In the genomic region with DNA sequence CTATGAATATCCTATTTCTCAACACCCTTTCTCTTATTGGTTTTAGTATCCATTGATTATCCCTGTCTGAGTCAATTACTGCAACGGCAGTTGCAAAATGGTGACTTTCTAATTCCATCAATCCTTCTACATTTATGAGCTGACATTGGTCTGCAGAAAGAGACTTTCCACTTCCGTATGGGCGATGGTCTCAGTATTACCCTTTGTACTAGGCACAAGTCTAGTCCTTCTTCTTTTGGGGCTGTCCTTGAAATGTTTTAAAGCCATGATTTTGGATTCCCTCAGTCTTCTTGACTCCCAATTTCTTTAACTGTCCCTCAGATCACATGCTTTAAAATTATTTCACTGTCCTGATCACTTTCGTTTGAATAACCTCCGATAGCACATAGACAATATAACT, we compare ENCODE assay signal across 20 cellular contexts. TPM values are rescaled to one million over a fixed set of nuclear protein-coding genes. Genes with fewer than 3 reads are reported as not detected.
DNase-seq lines count a peak whose midpoint lies in the region; ATAC-seq and TF ChIP-seq lines count a peak whose summit lies in the region.
"Had no signal": no experiment of that assay in that cellular context is flagged by ENCODE, and none has a peak within 500 bp of the region (broad histone marks: within the 10 kb centered on the region; RNA-seq: fewer than 3 reads in every experiment).

No MANE protein-coding gene starts in this region.

- H3K9me2 ChIP-seq in GM23338 (ENCODE audit: insufficient read depth) = no peaks in the 10 kb centered on the region

- CTCF ChIA-PET in Panc1 (lab: Charles Lee) = no interaction called here

- no peak overlapping the region for H3K27ac Mint-ChIP-seq in GM23338
- no peak overlapping the region for H3K27ac Mint-ChIP-seq in HFFc6
- H3K27ac Mint-ChIP-seq: B cell; CD4-positive, CD25-positive, alpha-beta regulatory T cell; CD8-positive, alpha-beta T cell had no signal

- no peaks in the 10 kb centered on the region for H3K27me3 Mint-ChIP-seq in GM23338 (ENCODE audit: insufficient read depth, low read depth, poor library complexity)
- peaks cover under 1% of the 10 kb centered on the region for H3K27me3 Mint-ChIP-seq in HFFc6 (ENCODE audit: insufficient read depth)

- no peaks in the 10 kb centered on the region for H3F3A ChIP-seq in GM23338 (replicated peaks; ENCODE audit: low read depth)

- in situ Hi-C loops in Panc1 (cut with HindIII; ENCODE audit: low pct_unique_long_range_greater_than_20kb, low sequenced_read_pairs) (no loop called here), G401 (cut with HindIII; ENCODE audit: low sequenced_read_pairs) (no loop called here)

- TF ChIP-seq POLR2A in stomach (IDR thresholded peaks at IDR 0.05) = no peak

- H3K4me3 ChIP-seq in GM23338 = no peak overlapping the region
- H3K4me3 ChIP-seq in Panc1 (ENCODE audit: low read depth in 2 of 2, low read length in 2 of 2) = no peak overlapping the region
- H3K4me3 ChIP-seq in stomach = no peak overlapping the region
- H3K4me3 ChIP-seq: BLaER1, GM12878 had no signal

- H4K20me1 ChIP-seq in GM23338 (replicated peaks; ENCODE audit: insufficient read depth) = no peaks in the 10 kb centered on the region
- H4K20me1 ChIP-seq: BLaER1 had no signal

- H3K27me3 ChIP-seq in GM23338 (ENCODE audit: insufficient read depth) (no peaks in the 10 kb centered on the region), Panc1 (ENCODE audit: control insufficient read depth, insufficient read depth, low read length) (no peaks in the 10 kb centered on the region), stomach (no peaks in the 10 kb centered on the region)
- H3K27me3 ChIP-seq: BLaER1 had no signal

- H3K27ac ChIP-seq in GM23338 (ENCODE audit: low read depth) (no peak overlapping the region), Panc1 (ENCODE audit: low read length) (peak overlapping the region; percentile 46; the same call in 1 of the 2 replicates), stomach (no peak overlapping the region)
- H3K27ac ChIP-seq: BLaER1, C4-2B had no signal

- H3K9me3 ChIP-seq in Panc1 (ENCODE audit: control insufficient read depth, insufficient read depth, low read depth, low read length) (no peaks in the 10 kb centered on the region), stomach (no peaks in the 10 kb centered on the region)
- H3K9me3 ChIP-seq: BLaER1, Caco-2 had no signal

- BruUV-seq in Panc1 (replicated peaks; lab: Mats Ljungman, UMichigan) = no TSS peak

- H3K9me3 Mint-ChIP-seq in GM23338 = no peaks in the 10 kb centered on the region
- no peaks in the 10 kb centered on the region for H3K9me3 Mint-ChIP-seq in HFFc6
- H3K9me3 Mint-ChIP-seq: CD4-positive, CD25-positive, alpha-beta regulatory T cell; CD8-positive, alpha-beta T cell had no signal

- H3K4me1 ChIP-seq in GM23338 (ENCODE audit: insufficient read depth) (no peaks in the 10 kb centered on the region), Panc1 (ENCODE audit: control insufficient read depth, insufficient read depth, low read length) (peaks cover 8% of the 10 kb centered on the region), stomach (no peaks in the 10 kb centered on the region)
- H3K4me1 ChIP-seq: BLaER1, Caco-2 had no signal

- intact Hi-C loops in Panc1 (cut with micrococcal nuclease; ENCODE audit: unreplicated experiment) (no loop called here), stomach (cut with DNase I; ENCODE audit: low total_unique reads) (no loop called here)

- no peak overlapping the region for H3K4me2 ChIP-seq in GM23338
- H3K4me2 ChIP-seq: BLaER1 had no signal

- 69 to 86% (median 71%) methylated on average over 5 of the region's 5 CpGs for WGBS in stomach, 5 donors

- H3K4me1 Mint-ChIP-seq in GM23338 (no peaks in the 10 kb centered on the region), HFFc6 (ENCODE audit: low read depth) (no peaks in the 10 kb centered on the region; the same call in 1 of the 2 replicates)
- H3K4me1 Mint-ChIP-seq: B cell; CD4-positive, CD25-positive, alpha-beta regulatory T cell had no signal

- H3K79me2 ChIP-seq in GM23338 (replicated peaks; ENCODE audit: insufficient read depth) = no peaks in the 10 kb centered on the region

- POLR2A ChIA-PET in Panc1 (lab: Charles Lee) = no interaction called here

- H3K4me3 Mint-ChIP-seq in GM23338 (no peak overlapping the region), HFFc6 (no peak overlapping the region)
- H3K4me3 Mint-ChIP-seq: B cell; CD4-positive, CD25-positive, alpha-beta regulatory T cell; CD8-positive, alpha-beta T cell had no signal

- ATAC-seq in GM23338 (no peak), Panc1 (no peak)
- ATAC-seq: CD8-positive, alpha-beta T cell; GM12878; HCT116 had no signal

- TF ChIP-seq EP300 in stomach (IDR thresholded peaks at IDR 0.05) = no peak

- H3K36me3 ChIP-seq in GM23338 (ENCODE audit: insufficient read depth) = no peaks in the 10 kb centered on the region
- no peaks in the 10 kb centered on the region for H3K36me3 ChIP-seq in Panc1 (ENCODE audit: control insufficient read depth, insufficient read depth, low read length)
- no peaks in the 10 kb centered on the region for H3K36me3 ChIP-seq in stomach
- H3K36me3 ChIP-seq: BLaER1 had no signal

- peak overlapping the region; percentile 1; the same call in 1 of the 2 replicates for H2AFZ ChIP-seq in GM23338

- TF ChIP-seq CTCF in GM23338 (conservative IDR thresholded peaks at IDR 0.05; ENCODE audit: low read depth in 2 of 2) (no peak), Panc1 (IDR thresholded peaks at IDR 0.05) (no peak), stomach (IDR thresholded peaks at IDR 0.05) (no peak), HFFc6 (IDR thresholded peaks at IDR 0.05) (no peak)

- DNase-seq in GM23338 (ENCODE audit: low spot score) = no peak
- DNase-seq in Panc1 (ENCODE audit: low read depth, low spot score) = no peak
- peak; percentile 71 for DNase-seq in foreskin melanocyte
- DNase-seq in superior temporal gyrus (ENCODE audit: extremely low spot score) = peak; percentile 40
- no peak for DNase-seq in G401 (ENCODE audit: low spot score)
- DNase-seq in stomach = no peak
- no peak for DNase-seq in HFFc6
- DNase-seq: Caco-2; CD4-positive, CD25-positive, alpha-beta regulatory T cell; CD8-positive, alpha-beta T cell; DMS153; DND-41; GDM1; GOT3; H7 had no signal

- H3K36me3 Mint-ChIP-seq in GM23338 (ENCODE audit: low read depth) (no peaks in the 10 kb centered on the region), HFFc6 (ENCODE audit: low read depth) (no peaks in the 10 kb centered on the region)
- H3K36me3 Mint-ChIP-seq: CD4-positive, CD25-positive, alpha-beta regulatory T cell; CD8-positive, alpha-beta T cell had no signal

TF ChIP-seq in GM23338, 12 proteins besides CTCF, POLR2A, EP300 and RAD21 (continues in another document):
- no peak for TF ChIP-seq CREB1 (CRISPR knock-in tag; IDR thresholded peaks at IDR 0.05; ENCODE audit: low read depth)
- TF ChIP-seq, protein P1, sequence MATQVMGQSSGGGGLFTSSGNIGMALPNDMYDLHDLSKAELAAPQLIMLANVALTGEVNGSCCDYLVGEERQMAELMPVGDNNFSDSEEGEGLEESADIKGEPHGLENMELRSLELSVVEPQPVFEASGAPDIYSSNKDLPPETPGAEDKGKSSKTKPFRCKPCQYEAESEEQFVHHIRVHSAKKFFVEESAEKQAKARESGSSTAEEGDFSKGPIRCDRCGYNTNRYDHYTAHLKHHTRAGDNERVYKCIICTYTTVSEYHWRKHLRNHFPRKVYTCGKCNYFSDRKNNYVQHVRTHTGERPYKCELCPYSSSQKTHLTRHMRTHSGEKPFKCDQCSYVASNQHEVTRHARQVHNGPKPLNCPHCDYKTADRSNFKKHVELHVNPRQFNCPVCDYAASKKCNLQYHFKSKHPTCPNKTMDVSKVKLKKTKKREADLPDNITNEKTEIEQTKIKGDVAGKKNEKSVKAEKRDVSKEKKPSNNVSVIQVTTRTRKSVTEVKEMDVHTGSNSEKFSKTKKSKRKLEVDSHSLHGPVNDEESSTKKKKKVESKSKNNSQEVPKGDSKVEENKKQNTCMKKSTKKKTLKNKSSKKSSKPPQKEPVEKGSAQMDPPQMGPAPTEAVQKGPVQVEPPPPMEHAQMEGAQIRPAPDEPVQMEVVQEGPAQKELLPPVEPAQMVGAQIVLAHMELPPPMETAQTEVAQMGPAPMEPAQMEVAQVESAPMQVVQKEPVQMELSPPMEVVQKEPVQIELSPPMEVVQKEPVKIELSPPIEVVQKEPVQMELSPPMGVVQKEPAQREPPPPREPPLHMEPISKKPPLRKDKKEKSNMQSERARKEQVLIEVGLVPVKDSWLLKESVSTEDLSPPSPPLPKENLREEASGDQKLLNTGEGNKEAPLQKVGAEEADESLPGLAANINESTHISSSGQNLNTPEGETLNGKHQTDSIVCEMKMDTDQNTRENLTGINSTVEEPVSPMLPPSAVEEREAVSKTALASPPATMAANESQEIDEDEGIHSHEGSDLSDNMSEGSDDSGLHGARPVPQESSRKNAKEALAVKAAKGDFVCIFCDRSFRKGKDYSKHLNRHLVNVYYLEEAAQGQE (IDR thresholded peaks at IDR 0.05; ENCODE audit: unreplicated experiment) = no peak
- TF ChIP-seq EZH2phosphoT487 (IDR thresholded peaks at IDR 0.05; ENCODE audit: unreplicated experiment) = no peak
- TF ChIP-seq JUNB (IDR thresholded peaks at IDR 0.05; ENCODE audit: unreplicated experiment) = no peak

RNA-seq across cellular contexts. Expression of a gene that starts 32.7 kb away (rescaled TPM):
- 12.4 and 13.3 TPM in 2 replicates for total RNA-seq in GM23338 (2014; rRNA removed; shearing (Covaris generic))
- 4.4 and 4.6 TPM in 2 replicates for polyA plus RNA-seq in GM23338 (2016; fragmentation: Nextera tagmentation; extraction: Ambion mirVana)
- total RNA-seq in Panc1 (2021; ENCODE audit: unreplicated experiment) = 43.0 TPM
- polyA plus RNA-seq in Panc1 (2012; ENCODE audit: insufficient read length) = 22.7 TPM
- total RNA-seq in G401 (2014; rRNA removed; shearing (Covaris generic)) = 32.5 and 52.1 TPM in 2 replicates
- 10 to 100 TPM in 4 of 5 donors, 1 to 10 TPM in 1; 7.5 to 56.7 (median 20.3) TPM for total RNA-seq in stomach
- 10 to 100 TPM in 1 of 3 donors, 1 to 10 TPM in 2; 4.4 to 11.8 (median 4.5) TPM for polyA plus RNA-seq in stomach
- total RNA-seq in HFFc6 (2021; fragmentation: NEBNext Ultra II Directional; extraction: Animal tissue kit (Norgen Biotek cat#: 25700)) = 10 to 100 TPM; 26.4 to 35.3 (median 30.7) TPM

RNA-seq across cellular contexts. Expression of a gene that starts 50.7 kb away (rescaled TPM):
- total RNA-seq in GM23338 (2014; rRNA removed; shearing (Covaris generic)) = 24.1 and 31.0 TPM in 2 replicates
- polyA plus RNA-seq in GM23338 (2016; fragmentation: Nextera tagmentation; extraction: Ambion mirVana) (7.2 and 7.3 TPM in 2 replicates), stomach (1 to 10 TPM; 2.1 to 2.8 (median 2.4) TPM)
- total RNA-seq in Panc1 (2021; ENCODE audit: unreplicated experiment) (16.9 TPM), stomach (10 to 100 TPM in 4 of 5 donors, 1 to 10 TPM in 1; 6.4 to 52.1 (median 29.8) TPM)
- 3.6 TPM for polyA plus RNA-seq in Panc1 (2012; ENCODE audit: insufficient read length)
- total RNA-seq in G401 (2014; rRNA removed; shearing (Covaris generic)) = 11.1 and 24.7 TPM in 2 replicates
- 10 to 100 TPM in 4 of 6 experiments, 1 to 10 TPM in 2; 7.7 to 15.9 (median 11.7) TPM for total RNA-seq in HFFc6 (2021; fragmentation: NEBNext Ultra II Directional; extraction: Animal tissue kit (Norgen Biotek cat#: 25700))

Comparison
In these comparisons a context has a peak if more than half of its experiments do, and no peak if none do; other contexts are left out.
1. DNase-seq: peak in foreskin melanocyte (single experiment) and superior temporal gyrus (single experiment); none in GM23338 (single experiment), Panc1 (single experiment), G401 (single experiment), stomach (single experiment) and HFFc6 (single experiment).